In the genomic region with DNA sequence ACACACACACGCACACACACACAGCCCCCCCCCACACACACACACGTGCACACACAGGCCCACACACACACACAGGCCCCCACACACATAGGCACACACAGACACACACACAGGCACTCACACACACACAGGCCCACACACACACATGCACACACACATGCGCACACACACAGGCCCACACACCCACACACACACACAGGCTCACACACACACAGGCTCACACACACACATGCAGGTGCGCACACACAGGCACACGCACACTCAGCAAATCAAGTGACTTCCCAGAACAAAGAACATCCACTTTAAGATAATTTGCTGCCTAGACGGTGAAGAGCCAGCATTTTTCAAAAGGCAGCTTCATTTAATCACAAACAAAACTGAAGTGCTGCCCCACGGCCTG, we compare ENCODE assay signal across 28 cellular contexts.
DNase-seq lines count a peak whose midpoint lies in the region; ATAC-seq and TF ChIP-seq lines count a peak whose summit lies in the region.
"Had no signal": no experiment of that assay in that cellular context is flagged by ENCODE, and none has a peak within 500 bp of the region (broad histone marks: within the 10 kb centered on the region; RNA-seq: fewer than 3 reads in every experiment).

No MANE protein-coding gene starts in this region.

- no peaks in the 10 kb centered on the region for H3K27me3 ChIP-seq in A673 (replicated peaks; ENCODE audit: insufficient read depth, low read depth, low read length, poor library complexity)
- H3K27me3 ChIP-seq in left ventricle myocardium inferior (ENCODE audit: low read depth): peaks cover 73% of the 10 kb centered on the region
- H3K27me3 ChIP-seq: vagina had no signal

- H3K9me3 ChIP-seq in A673 (ENCODE audit: low read depth, low read length, poor library complexity, severe bottlenecking) (no peaks in the 10 kb centered on the region), left ventricle myocardium inferior (replicated peaks) (no peaks in the 10 kb centered on the region)
- H3K9me3 ChIP-seq: BE2C, heart right ventricle, MG63, vagina had no signal

- peak; percentile 28 for DNase-seq in NCI-H1092 treated with DMSO at 0.1 percent for 48 hours (lab: John Stamatoyannopoulos, UW)
- DNase-seq in NCI-H1092 (lab: John Stamatoyannopoulos, UW): no peak
- DNase-seq in A673 (ENCODE audit: low spot score): peak; percentile 33
- DNase-seq in NCI-H2227 (lab: John Stamatoyannopoulos, UW; ENCODE audit: unreplicated experiment): peak; percentile 64
- no peak for DNase-seq in left ventricle myocardium inferior
- no peak for DNase-seq in NCI-H226
- DNase-seq: activated CD4-positive, alpha-beta T cell treated with anti-CD3 and anti-CD28 coated beads for 4 hours; activated CD8-positive, alpha-beta memory T cell treated with anti-CD3 and anti-CD28 coated beads for 24 hours; activated gamma-delta T cell; BE2C; caudate nucleus; cortex of kidney; DND-41; foreskin fibroblast; H9; heart right ventricle; MG63; NCI-H146; NCI-H446 treated with DMSO at 0.1 percent for 48 hours; stimulated activated CD4-positive, alpha-beta T cell treated with anti-CD3 and anti-CD28 coated beads, Interleukin-4, amount 100 ng/mL, for 24 hours; stimulated activated naive B cell treated with anti-CD40 and anti-IgM and Interleukin-4, amounts not matched to agents 10 μg/mL and 1 μg/mL and 100 μg/mL, for 72 hours had no signal

- ATAC-seq in HG03196 (IDR thresholded peaks at IDR 0.05; ENCODE audit: unreplicated experiment): no peak
- ATAC-seq: esophagus mucosa; heart right ventricle; sciatic nerve; stimulated activated naive B cell treated with anti-CD40 and anti-IgM and Interleukin-4, amounts not matched to agents 10 μg/mL and 1 μg/mL and 100 μg/mL, for 72 hours had no signal

- H3K27ac Mint-ChIP-seq in nephron: peak overlapping the region; percentile 40 to 74 (median 57)
- H3K27ac Mint-ChIP-seq: progenitor cell of endocrine pancreas; stimulated activated naive B cell treated with anti-CD40 and anti-IgM and Interleukin-4, amounts not matched to agents 10 μg/mL and 1 μg/mL and 100 μg/mL, for 72 hours; T-helper 2 cell treated with Interferon-gamma antibody and Interleukin-4, amounts not matched to agents 5 μg/mL and 100 μg/mL, for 36 hours had no signal

- H3K36me3 ChIP-seq in A673 (ENCODE audit: insufficient read depth, low read length, poor library complexity, severe bottlenecking) (no peaks in the 10 kb centered on the region), left ventricle myocardium inferior (no peaks in the 10 kb centered on the region)
- H3K36me3 ChIP-seq: BE2C, heart right ventricle, MG63, vagina had no signal

- no peak overlapping the region for H3K4me3 ChIP-seq in A673 (ENCODE audit: low read depth, low read length, poor library complexity, severe bottlenecking)
- H3K4me3 ChIP-seq in left ventricle myocardium inferior: no peak overlapping the region
- H3K4me3 ChIP-seq: heart right ventricle, MG63, vagina had no signal

- no peak for TF ChIP-seq CTCF in A673 (conservative IDR thresholded peaks at IDR 0.05; ENCODE audit: low read depth, low read length)
- TF ChIP-seq CTCF in nephron (IDR thresholded peaks at IDR 0.05; ENCODE audit: unreplicated experiment in 3 of 3): no peak
- TF ChIP-seq CTCF in left ventricle myocardium inferior (IDR thresholded peaks at IDR 0.05; ENCODE audit: borderline replicate concordance): no peak

- intact Hi-C loops in A673 (cut with micrococcal nuclease; ENCODE audit: unreplicated experiment) (no loop called here), left ventricle myocardium inferior (cut with micrococcal nuclease) (loop anchor here (10.0 kb wide), 2 partner anchors 113 to 203 kb away; a partner anchor contains a TSS)

- peaks cover 12% of the 10 kb centered on the region for H3K4me1 Mint-ChIP-seq in nephron
- H3K4me1 Mint-ChIP-seq: H9 had no signal

- no peaks in the 10 kb centered on the region for H3K36me3 Mint-ChIP-seq in nephron (ENCODE audit: low read depth)
- H3K36me3 Mint-ChIP-seq: stimulated activated naive B cell treated with anti-CD40 and anti-IgM and Interleukin-4, amounts not matched to agents 10 μg/mL and 1 μg/mL and 100 μg/mL, for 72 hours had no signal

- peak overlapping the region in 2 of 3 experiments; percentile 2 to 29 for H3K4me3 Mint-ChIP-seq in nephron
- H3K4me3 Mint-ChIP-seq: H9; stimulated activated naive B cell treated with anti-CD40 and anti-IgM and Interleukin-4, amounts not matched to agents 10 μg/mL and 1 μg/mL and 100 μg/mL, for 72 hours; T-helper 2 cell treated with Interferon-gamma antibody and Interleukin-4, amounts not matched to agents 5 μg/mL and 100 μg/mL, for 36 hours had no signal

- peaks cover 20% of the 10 kb centered on the region for H3K27me3 Mint-ChIP-seq in nephron (ENCODE audit: low read depth)

- H3K27ac ChIP-seq in A673 (ENCODE audit: low read depth, low read length, poor library complexity, severe bottlenecking) (no peak overlapping the region), left ventricle myocardium inferior (replicated peaks) (no peak overlapping the region)
- H3K27ac ChIP-seq: heart right ventricle, vagina had no signal

- POLR2A ChIA-PET in A673 (lab: Charles Lee; ENCODE audit: low non-redundant PET): no interaction called here

- CTCF ChIA-PET in A673 (lab: Charles Lee): interaction anchor here (0.6 kb wide), 1 partner anchor 206 kb away, joined by 3 read pairs; no protein-coding TSS in a partner anchor

- no TSS peak for BruUV-seq in A673 (replicated peaks; lab: Mats Ljungman, UMichigan)

- peaks cover 12% of the 10 kb centered on the region for H3K4me1 ChIP-seq in A673 (ENCODE audit: insufficient read depth, low read length, poor library complexity, severe bottlenecking)
- peaks cover 10% of the 10 kb centered on the region for H3K4me1 ChIP-seq in left ventricle myocardium inferior
- H3K4me1 ChIP-seq: BE2C had no signal

- H3K9me3 Mint-ChIP-seq in nephron: peaks cover 4% of the 10 kb centered on the region
- H3K9me3 Mint-ChIP-seq: stimulated activated naive B cell treated with anti-CD40 and anti-IgM and Interleukin-4, amounts not matched to agents 10 μg/mL and 1 μg/mL and 100 μg/mL, for 72 hours; T-helper 2 cell treated with Interferon-gamma antibody and Interleukin-4, amounts not matched to agents 5 μg/mL and 100 μg/mL, for 36 hours had no signal

Comparison
In these comparisons a context has a peak if more than half of its experiments do, and no peak if none do; other contexts are left out.
1. DNase-seq: peak in NCI-H1092 treated with DMSO at 0.1 percent for 48 hours (single experiment), A673 (single experiment) and NCI-H2227 (single experiment); none in NCI-H1092 (single experiment), left ventricle myocardium inferior (single experiment) and NCI-H226 (single experiment).